38 cellular contexts compared by ENCODE assay signal in genomic region chr10:120314426-120314825, GRCh38.
"Had no signal": no experiment of that assay in that cellular context is flagged by ENCODE, and none has a peak within 500 bp of the region (broad histone marks: within the 10 kb centered on the region; RNA-seq: fewer than 3 reads in every experiment).

No MANE protein-coding gene starts in this region.

- H3K9me3 Mint-ChIP-seq: activated CD4-positive, alpha-beta memory T cell treated with anti-CD3 and anti-CD28 coated beads for 36 hours; activated CD4-positive, alpha-beta T cell treated with anti-CD3 and anti-CD28 coated beads, Interleukin-2, amount 10 ng/mL, durations not matched to agents 24 days and 14 days; activated naive CD4-positive, alpha-beta T cell treated with anti-CD3 and anti-CD28 coated beads for 36 hours; activated naive CD4-positive, alpha-beta T cell treated with anti-CD3 and anti-CD28 coated beads, Interleukin-2, amount 50 U/mL, for 24 hours; activated naive CD8-positive, alpha-beta T cell treated with anti-CD3 and anti-CD28 coated beads for 36 hours; activated naive CD8-positive, alpha-beta T cell treated with anti-CD3 and anti-CD28 coated beads, Interleukin-2, amount 50 U/mL, for 24 hours; activated T-helper 1 cell treated with anti-CD3 and anti-CD28 coated beads, Interleukin-12 subunit alpha, Interleukin-12 subunit beta, Interleukin-2, Interleukin-4 antibody, amounts not matched to agents 30 ng/mL and 10 ng/mL and 1 ng/mL, durations not matched to agents 14 hours and 24 hours and 36 hours; activated T-helper 2 cell treated with anti-CD3 and anti-CD28 coated beads, Interferon-gamma antibody, Interleukin-2, Interleukin-4, amounts not matched to agents 10 μg/mL and 5 μg/mL and 100 μg/mL, durations not matched to agents 14 hours and 24 hours and 36 hours; dendritic cell treated with granulocyte-macrophage colony-stimulating factor and Interleukin-4, amounts not matched to agents 40 ng/mL and 50 ng/mL, for 4 days; endodermal cell; T-helper 2 cell treated with Interferon-gamma antibody and Interleukin-4, amounts not matched to agents 5 μg/mL and 100 μg/mL, for 36 hours had no signal

- DNase-seq: activated B cell treated with CpG ODN at 0.5 μM for 24 hours; activated CD4-positive, alpha-beta memory T cell treated with anti-CD3 and anti-CD28 coated beads for 36 hours; activated CD4-positive, alpha-beta T cell treated with anti-CD3 and anti-CD28 coated beads for 36 hours; activated CD4-positive, alpha-beta T cell treated with anti-CD3 and anti-CD28 coated beads, Interleukin-2, amount 10 ng/mL, durations not matched to agents 24 days and 14 days; activated CD8-positive, alpha-beta memory T cell treated with anti-CD3 and anti-CD28 coated beads, Interleukin-2, amount 10 ng/mL, durations not matched to agents 7 days and 5 days; activated CD8-positive, alpha-beta memory T cell treated with anti-CD3 and anti-CD28 coated beads, Interleukin-2, amount 50 U/mL, for 4 hours; activated CD8-positive, alpha-beta T cell treated with anti-CD3 and anti-CD28 coated beads, Interleukin-2, amount 10 ng/mL, durations not matched to agents 7 days and 5 days; activated effector memory CD4-positive, alpha-beta T cell treated with anti-CD3 and anti-CD28 coated beads, Interleukin-2, amount 50 U/mL, for 16 hours; activated naive CD4-positive, alpha-beta T cell treated with anti-CD3 and anti-CD28 coated beads for 36 hours; activated naive CD8-positive, alpha-beta T cell treated with anti-CD3 and anti-CD28 coated beads for 36 hours; activated naive CD8-positive, alpha-beta T cell treated with anti-CD3 and anti-CD28 coated beads, Interleukin-2, amount 50 U/mL, for 24 hours; activated T-cell treated with anti-CD3 and anti-CD28 coated beads, Interleukin-2, amount 50 U/mL, for 1 hour; activated T-cell treated with anti-CD3 and anti-CD28 coated beads, Interleukin-2, amount 50 U/mL, for 48 hours; adrenal gland; amygdala; aorta; body of pancreas; central memory CD4-positive, alpha-beta T cell; cerebellar nuclear complex; dorsolateral prefrontal cortex; effector memory CD4-positive, alpha-beta T cell; endodermal cell; erythroblast; foreskin keratinocyte; gastrocnemius medialis; T-helper 1 cell; T-helper 17 cell; T1000; WERI-Rb-1 had no signal

- H3K9me3 ChIP-seq: adrenal gland, body of pancreas, esophagus muscularis mucosa, gastrocnemius medialis had no signal

- H3K27ac ChIP-seq: adrenal gland, body of pancreas, cardiac muscle cell, coronary artery, dorsolateral prefrontal cortex, esophagus muscularis mucosa, foreskin keratinocyte, gastrocnemius medialis, WERI-Rb-1 had no signal

- H3K27me3 ChIP-seq: adrenal gland, body of pancreas, cardiac muscle cell, esophagus muscularis mucosa, foreskin keratinocyte, gastrocnemius medialis had no signal

- H3K4me1 ChIP-seq: adrenal gland, body of pancreas, esophagus muscularis mucosa, foreskin keratinocyte, gastrocnemius medialis had no signal

- H3K27me3 Mint-ChIP-seq: activated B cell treated with CpG ODN at 0.5 μM for 24 hours; activated CD8-positive, alpha-beta memory T cell treated with anti-CD3 and anti-CD28 coated beads, Interleukin-2, amount 10 ng/mL, durations not matched to agents 7 days and 5 days; activated naive CD8-positive, alpha-beta T cell treated with anti-CD3 and anti-CD28 coated beads, Interleukin-2, amount 50 U/mL, for 24 hours had no signal

- H3K4me1 Mint-ChIP-seq: activated B cell treated with CpG ODN at 0.5 μM for 24 hours; activated CD4-positive, alpha-beta T cell treated with anti-CD3 and anti-CD28 coated beads for 36 hours; activated CD4-positive, alpha-beta T cell treated with anti-CD3 and anti-CD28 coated beads, Interleukin-2, amount 10 ng/mL, durations not matched to agents 24 days and 14 days; activated CD8-positive, alpha-beta memory T cell treated with anti-CD3 and anti-CD28 coated beads, Interleukin-2, amount 10 ng/mL, durations not matched to agents 7 days and 5 days; activated naive CD4-positive, alpha-beta T cell treated with anti-CD3 and anti-CD28 coated beads, Interleukin-2, amount 50 U/mL, for 24 hours; activated naive CD8-positive, alpha-beta T cell treated with anti-CD3 and anti-CD28 coated beads for 36 hours; activated naive CD8-positive, alpha-beta T cell treated with anti-CD3 and anti-CD28 coated beads, Interleukin-2, amount 50 U/mL, for 24 hours; T-helper 17 cell had no signal

- H3K36me3 Mint-ChIP-seq: activated CD4-positive, alpha-beta memory T cell treated with anti-CD3 and anti-CD28 coated beads for 36 hours; activated CD8-positive, alpha-beta memory T cell treated with anti-CD3 and anti-CD28 coated beads, Interleukin-2, amount 10 ng/mL, durations not matched to agents 7 days and 5 days; activated naive CD4-positive, alpha-beta T cell treated with anti-CD3 and anti-CD28 coated beads, Interleukin-2, amount 50 U/mL, for 24 hours; activated naive CD8-positive, alpha-beta T cell treated with anti-CD3 and anti-CD28 coated beads for 36 hours had no signal

- H3K36me3 ChIP-seq: adrenal gland, cardiac muscle cell, esophagus muscularis mucosa, gastrocnemius medialis, WERI-Rb-1 had no signal

- H3K27ac Mint-ChIP-seq: activated B cell treated with CpG ODN at 0.5 μM for 24 hours; activated CD4-positive, alpha-beta memory T cell treated with anti-CD3 and anti-CD28 coated beads for 36 hours; activated CD4-positive, alpha-beta T cell treated with anti-CD3 and anti-CD28 coated beads for 36 hours; activated CD4-positive, alpha-beta T cell treated with anti-CD3 and anti-CD28 coated beads, Interleukin-2, amount 10 ng/mL, durations not matched to agents 24 days and 14 days; activated CD8-positive, alpha-beta memory T cell treated with anti-CD3 and anti-CD28 coated beads, Interleukin-2, amount 10 ng/mL, durations not matched to agents 7 days and 5 days; activated CD8-positive, alpha-beta T cell treated with anti-CD3 and anti-CD28 coated beads, Interleukin-2, amount 10 ng/mL, durations not matched to agents 7 days and 5 days; activated naive CD4-positive, alpha-beta T cell treated with anti-CD3 and anti-CD28 coated beads for 36 hours; activated naive CD4-positive, alpha-beta T cell treated with anti-CD3 and anti-CD28 coated beads, Interleukin-2, amount 50 U/mL, for 24 hours; activated naive CD8-positive, alpha-beta T cell treated with anti-CD3 and anti-CD28 coated beads for 36 hours; activated naive CD8-positive, alpha-beta T cell treated with anti-CD3 and anti-CD28 coated beads, Interleukin-2, amount 50 U/mL, for 24 hours; activated T-helper 1 cell treated with anti-CD3 and anti-CD28 coated beads, Interleukin-12 subunit alpha, Interleukin-12 subunit beta, Interleukin-2, Interleukin-4 antibody, amounts not matched to agents 30 ng/mL and 10 ng/mL and 1 ng/mL, durations not matched to agents 14 hours and 24 hours and 36 hours; activated T-helper 2 cell treated with anti-CD3 and anti-CD28 coated beads, Interferon-gamma antibody, Interleukin-2, Interleukin-4, amounts not matched to agents 10 μg/mL and 5 μg/mL and 100 μg/mL, durations not matched to agents 14 hours and 24 hours and 36 hours; dendritic cell treated with granulocyte-macrophage colony-stimulating factor and Interleukin-4, amounts not matched to agents 40 ng/mL and 50 ng/mL, for 4 days; endodermal cell; T-helper 17 cell; T-helper 2 cell treated with Interferon-gamma antibody and Interleukin-4, amounts not matched to agents 5 μg/mL and 100 μg/mL, for 36 hours had no signal

- ATAC-seq: activated CD4-positive, alpha-beta T cell treated with anti-CD3 and anti-CD28 coated beads for 36 hours; activated CD4-positive, CD25-positive, alpha-beta regulatory T cell treated with anti-CD3 and anti-CD28 coated beads, Interleukin-2, amount 50 U/mL, for 24 hours; activated CD8-positive, alpha-beta memory T cell treated with anti-CD3 and anti-CD28 coated beads, Interleukin-2, amount 10 ng/mL, durations not matched to agents 7 days and 5 days; activated CD8-positive, alpha-beta T cell treated with anti-CD3 and anti-CD28 coated beads, Interleukin-2, amount 10 ng/mL, durations not matched to agents 7 days and 5 days; activated naive CD8-positive, alpha-beta T cell treated with anti-CD3 and anti-CD28 coated beads, Interleukin-2, amount 50 U/mL, for 24 hours; body of pancreas; foreskin keratinocyte; gastrocnemius medialis; T-helper 17 cell had no signal

- H3K4me3 ChIP-seq: adrenal gland, body of pancreas, cardiac muscle cell, coronary artery, dorsolateral prefrontal cortex, esophagus muscularis mucosa, gastrocnemius medialis had no signal

- H3K4me3 Mint-ChIP-seq: activated B cell treated with CpG ODN at 0.5 μM for 24 hours; activated CD4-positive, alpha-beta memory T cell treated with anti-CD3 and anti-CD28 coated beads for 36 hours; activated CD4-positive, alpha-beta T cell treated with anti-CD3 and anti-CD28 coated beads for 36 hours; activated CD4-positive, alpha-beta T cell treated with anti-CD3 and anti-CD28 coated beads, Interleukin-2, amount 10 ng/mL, durations not matched to agents 24 days and 14 days; activated CD8-positive, alpha-beta memory T cell treated with anti-CD3 and anti-CD28 coated beads, Interleukin-2, amount 10 ng/mL, durations not matched to agents 7 days and 5 days; activated CD8-positive, alpha-beta T cell treated with anti-CD3 and anti-CD28 coated beads, Interleukin-2, amount 10 ng/mL, durations not matched to agents 7 days and 5 days; activated naive CD4-positive, alpha-beta T cell treated with anti-CD3 and anti-CD28 coated beads for 36 hours; activated naive CD4-positive, alpha-beta T cell treated with anti-CD3 and anti-CD28 coated beads, Interleukin-2, amount 50 U/mL, for 24 hours; activated naive CD8-positive, alpha-beta T cell treated with anti-CD3 and anti-CD28 coated beads for 36 hours; activated naive CD8-positive, alpha-beta T cell treated with anti-CD3 and anti-CD28 coated beads, Interleukin-2, amount 50 U/mL, for 24 hours; activated T-helper 1 cell treated with anti-CD3 and anti-CD28 coated beads, Interleukin-12 subunit alpha, Interleukin-12 subunit beta, Interleukin-2, Interleukin-4 antibody, amounts not matched to agents 30 ng/mL and 10 ng/mL and 1 ng/mL, durations not matched to agents 14 hours and 24 hours and 36 hours; dendritic cell treated with granulocyte-macrophage colony-stimulating factor and Interleukin-4, amounts not matched to agents 40 ng/mL and 50 ng/mL, for 4 days; endodermal cell; T-helper 17 cell; T-helper 2 cell treated with Interferon-gamma antibody and Interleukin-4, amounts not matched to agents 5 μg/mL and 100 μg/mL, for 36 hours had no signal
